In the genomic region with DNA sequence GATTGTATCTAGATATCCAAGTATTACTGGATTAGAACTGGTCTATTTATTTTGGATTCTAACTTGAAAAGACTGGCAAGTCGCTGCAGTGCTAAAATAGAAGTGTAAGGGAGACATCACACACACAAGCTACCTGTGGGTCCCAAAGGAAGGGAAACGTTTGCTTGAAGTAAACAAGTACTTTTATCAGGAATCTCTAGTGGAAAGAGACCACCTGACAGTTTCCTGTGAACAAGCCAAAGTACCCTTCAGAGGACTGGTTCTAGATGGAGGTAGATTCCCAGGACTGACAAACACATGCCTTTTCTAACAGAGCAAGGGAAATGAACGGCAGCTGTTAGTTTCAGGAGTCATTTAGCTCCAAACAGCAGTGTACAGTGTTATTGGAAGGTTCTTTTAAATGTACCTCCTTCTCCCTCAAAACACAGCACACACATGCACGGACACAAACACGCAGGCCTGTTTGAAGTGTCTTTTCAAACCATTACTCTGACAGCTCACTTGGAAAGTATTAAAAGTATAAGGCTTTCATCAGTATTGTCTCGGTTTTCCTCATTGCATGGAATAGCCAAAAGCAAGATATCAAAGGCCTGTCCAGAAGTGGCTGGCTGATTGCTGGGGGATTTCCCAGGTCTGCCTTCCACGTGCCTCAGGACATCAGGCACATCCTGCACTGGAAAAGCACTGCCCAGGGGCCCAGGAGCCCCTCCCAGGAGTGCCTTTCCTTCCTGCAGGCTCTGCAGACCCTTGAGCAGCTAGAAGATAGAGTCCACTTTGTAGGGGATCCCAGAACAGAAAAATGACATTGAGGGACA, we compare ENCODE assay signal across 13 cellular contexts.
DNase-seq lines count a peak whose midpoint lies in the region; ATAC-seq and TF ChIP-seq lines count a peak whose summit lies in the region.
"Had no signal": no experiment of that assay in that cellular context is flagged by ENCODE, and none has a peak within 500 bp of the region (broad histone marks: within the 10 kb centered on the region; RNA-seq: fewer than 3 reads in every experiment).

No MANE protein-coding gene starts in this region.

- peaks cover 12% of the 10 kb centered on the region for H3K36me3 Mint-ChIP-seq in activated CD8-positive, alpha-beta T cell treated with anti-CD3 and anti-CD28 coated beads, Interleukin-2, amount 10 ng/mL, durations not matched to agents 7 days and 5 days (ENCODE audit: low read depth)
- H3K36me3 Mint-ChIP-seq in activated CD4-positive, alpha-beta T cell treated with anti-CD3 and anti-CD28 coated beads for 36 hours (ENCODE audit: low read depth): peaks cover 37% of the 10 kb centered on the region

- H3K27ac Mint-ChIP-seq in activated CD8-positive, alpha-beta T cell treated with anti-CD3 and anti-CD28 coated beads, Interleukin-2, amount 10 ng/mL, durations not matched to agents 7 days and 5 days: no peak overlapping the region
- H3K27ac Mint-ChIP-seq in activated CD4-positive, alpha-beta T cell treated with anti-CD3 and anti-CD28 coated beads for 36 hours: no peak overlapping the region
- H3K27ac Mint-ChIP-seq: activated naive CD8-positive, alpha-beta T cell treated with anti-CD3 and anti-CD28 coated beads for 36 hours; stimulated activated naive CD8-positive, alpha-beta T cell treated with anti-CD3 and anti-CD28 coated beads, Interleukin-15, Interleukin-2, amounts not matched to agents 100 ng/mL and 50 ng/mL, for 24 hours had no signal

- intact Hi-C loops in activated CD4-positive, alpha-beta T cell treated with anti-CD3 and anti-CD28 coated beads for 36 hours (cut with DNase I, micrococcal nuclease): no loop called here

- H3K4me1 ChIP-seq in BE2C: peaks cover 15% of the 10 kb centered on the region
- H3K4me1 ChIP-seq in foreskin keratinocyte: peaks cover 4% of the 10 kb centered on the region

- H3K27me3 Mint-ChIP-seq in activated CD8-positive, alpha-beta T cell treated with anti-CD3 and anti-CD28 coated beads, Interleukin-2, amount 10 ng/mL, durations not matched to agents 7 days and 5 days (ENCODE audit: low read depth): no peaks in the 10 kb centered on the region
- no peaks in the 10 kb centered on the region for H3K27me3 Mint-ChIP-seq in activated CD4-positive, alpha-beta T cell treated with anti-CD3 and anti-CD28 coated beads for 36 hours
- H3K27me3 Mint-ChIP-seq: activated naive CD8-positive, alpha-beta T cell treated with anti-CD3 and anti-CD28 coated beads for 36 hours; stimulated activated naive CD8-positive, alpha-beta T cell treated with anti-CD3 and anti-CD28 coated beads, Interleukin-15, Interleukin-2, amounts not matched to agents 100 ng/mL and 50 ng/mL, for 24 hours had no signal

- peak overlapping the region; percentile 77 for H3K4me3 ChIP-seq in BE2C (ENCODE audit: low read depth, low read length)
- H3K4me3 ChIP-seq in GM12865 (ENCODE audit: low read depth, low read length): no peak overlapping the region

- POLR2A ChIA-PET in activated CD8-positive, alpha-beta T cell treated with anti-CD3 and anti-CD28 coated beads, Interleukin-2, amount 10 ng/mL, durations not matched to agents 7 days and 5 days (lab: Charles Lee): no interaction called here
- POLR2A ChIA-PET in activated CD4-positive, alpha-beta T cell treated with anti-CD3 and anti-CD28 coated beads for 36 hours (lab: Charles Lee): no interaction called here

- peak overlapping the region; percentile 31 for H3K27ac ChIP-seq in foreskin keratinocyte
- H3K27ac ChIP-seq: HL-60, WERI-Rb-1 had no signal

- H3K27me3 ChIP-seq in BE2C: no peaks in the 10 kb centered on the region
- no peaks in the 10 kb centered on the region for H3K27me3 ChIP-seq in foreskin keratinocyte

- DNase-seq in BE2C: peak; percentile 78
- peak; percentile 43 for DNase-seq in GM12865 (ENCODE audit: low read depth)
- peak; percentile 62 for DNase-seq in NCI-H69 (lab: John Stamatoyannopoulos, UW)
- DNase-seq in foreskin keratinocyte: peak; percentile 3 to 11
- DNase-seq in T-helper 9 cell: no peak
- DNase-seq in activated CD8-positive, alpha-beta T cell treated with anti-CD3 and anti-CD28 coated beads, Interleukin-2, amount 10 ng/mL, durations not matched to agents 7 days and 5 days: no peak
- no peak for DNase-seq in activated CD4-positive, alpha-beta T cell treated with anti-CD3 and anti-CD28 coated beads for 36 hours
- DNase-seq: activated naive CD8-positive, alpha-beta T cell treated with anti-CD3 and anti-CD28 coated beads for 36 hours; NCI-H774; WERI-Rb-1 had no signal

- ATAC-seq in foreskin keratinocyte (peak; percentile 49), GM18861 (IDR thresholded peaks at IDR 0.05; ENCODE audit: unreplicated experiment) (no peak)
- ATAC-seq in activated CD8-positive, alpha-beta T cell treated with anti-CD3 and anti-CD28 coated beads, Interleukin-2, amount 10 ng/mL, durations not matched to agents 7 days and 5 days: no peak
- ATAC-seq in activated CD4-positive, alpha-beta T cell treated with anti-CD3 and anti-CD28 coated beads for 36 hours: no peak

- no peak overlapping the region for H3K4me3 Mint-ChIP-seq in activated CD8-positive, alpha-beta T cell treated with anti-CD3 and anti-CD28 coated beads, Interleukin-2, amount 10 ng/mL, durations not matched to agents 7 days and 5 days
- H3K4me3 Mint-ChIP-seq in activated CD4-positive, alpha-beta T cell treated with anti-CD3 and anti-CD28 coated beads for 36 hours: no peak overlapping the region
- H3K4me3 Mint-ChIP-seq: activated naive CD8-positive, alpha-beta T cell treated with anti-CD3 and anti-CD28 coated beads for 36 hours; stimulated activated naive CD8-positive, alpha-beta T cell treated with anti-CD3 and anti-CD28 coated beads, Interleukin-15, Interleukin-2, amounts not matched to agents 100 ng/mL and 50 ng/mL, for 24 hours had no signal

- H3K9me3 ChIP-seq in BE2C: no peaks in the 10 kb centered on the region

- H3K4me1 Mint-ChIP-seq in activated CD8-positive, alpha-beta T cell treated with anti-CD3 and anti-CD28 coated beads, Interleukin-2, amount 10 ng/mL, durations not matched to agents 7 days and 5 days (ENCODE audit: low read depth): peaks cover 7% of the 10 kb centered on the region
- no peaks in the 10 kb centered on the region for H3K4me1 Mint-ChIP-seq in activated CD4-positive, alpha-beta T cell treated with anti-CD3 and anti-CD28 coated beads for 36 hours

- H3K9me3 Mint-ChIP-seq in activated CD8-positive, alpha-beta T cell treated with anti-CD3 and anti-CD28 coated beads, Interleukin-2, amount 10 ng/mL, durations not matched to agents 7 days and 5 days (ENCODE audit: insufficient read depth): peaks cover 3% of the 10 kb centered on the region
- H3K9me3 Mint-ChIP-seq in activated CD4-positive, alpha-beta T cell treated with anti-CD3 and anti-CD28 coated beads for 36 hours (ENCODE audit: low read depth): no peaks in the 10 kb centered on the region

- TF ChIP-seq CTCF in BE2C (IDR thresholded peaks at IDR 0.05; ENCODE audit: low read depth, low read length) (no peak), GM12865 (IDR thresholded peaks at IDR 0.05; ENCODE audit: insufficient read depth, low read depth, low read length, missing control alignments) (no peak), foreskin keratinocyte (conservative IDR thresholded peaks at IDR 0.05) (no peak)

- CTCF ChIA-PET in activated CD8-positive, alpha-beta T cell treated with anti-CD3 and anti-CD28 coated beads, Interleukin-2, amount 10 ng/mL, durations not matched to agents 7 days and 5 days (lab: Charles Lee): no interaction called here
- CTCF ChIA-PET in activated CD4-positive, alpha-beta T cell treated with anti-CD3 and anti-CD28 coated beads for 36 hours (lab: Charles Lee): interaction anchor here (0.5 kb wide), 1 partner anchor 99 kb away, joined by 3 read pairs; no protein-coding TSS in a partner anchor

- H3K36me3 ChIP-seq in BE2C: peaks cover 8% of the 10 kb centered on the region

Comparison
In these comparisons a context has a peak if more than half of its experiments do, and no peak if none do; other contexts are left out.
1. DNase-seq: peak in BE2C (single experiment), GM12865 (single experiment), NCI-H69 (single experiment) and foreskin keratinocyte (2 of 2); none in T-helper 9 cell (single experiment), activated CD8-positive, alpha-beta T cell treated with anti-CD3 and anti-CD28 coated beads, Interleukin-2, amount 10 ng/mL, durations not matched to agents 7 days and 5 days (single experiment) and activated CD4-positive, alpha-beta T cell treated with anti-CD3 and anti-CD28 coated beads for 36 hours (single experiment).